ENCODE assay signal across 25 cellular contexts in genomic region chr7:6261699-6262098, GRCh38. TPM values are rescaled to one million over a fixed set of nuclear protein-coding genes. Genes with fewer than 3 reads are reported as not detected.
DNase-seq lines count a peak whose midpoint lies in the region; ATAC-seq and TF ChIP-seq lines count a peak whose summit lies in the region.
"Had no signal": no experiment of that assay in that cellular context is flagged by ENCODE, and none has a peak within 500 bp of the region (broad histone marks: within the 10 kb centered on the region; RNA-seq: fewer than 3 reads in every experiment).

No MANE protein-coding gene starts in this region.

- H4K20me1 ChIP-seq in osteoblast (ENCODE audit: insufficient read depth, low read length) = no peaks in the 10 kb centered on the region

- no peak for ATAC-seq in Right ventricle myocardium inferior
- ATAC-seq: activated CD8-positive, alpha-beta memory T cell treated with anti-CD3 and anti-CD28 coated beads, Interleukin-2, amount 10 ng/mL, durations not matched to agents 7 days and 5 days; activated T-cell treated with anti-CD3 and anti-CD28 coated beads, Interleukin-2, amount 50 U/mL, for 72 hours; esophagus mucosa had no signal

- intact Hi-C loops in Right ventricle myocardium inferior (cut with DNase I) (loop anchor here (2.0 kb wide), 1 partner anchor 35 kb away; no protein-coding TSS in a partner anchor), vagina (cut with DNase I) (no loop called here)

- H3K36me3 ChIP-seq in right atrium auricular region = no peaks in the 10 kb centered on the region
- no peaks in the 10 kb centered on the region for H3K36me3 ChIP-seq in brain microvascular endothelial cell (replicated peaks)
- H3K36me3 ChIP-seq in osteoblast (ENCODE audit: insufficient read depth, low read length) = no peaks in the 10 kb centered on the region
- no peaks in the 10 kb centered on the region for H3K36me3 ChIP-seq in vagina
- H3K36me3 ChIP-seq: ovary had no signal

- H3K4me3 ChIP-seq in right atrium auricular region = no peak overlapping the region
- no peak overlapping the region for H3K4me3 ChIP-seq in brain microvascular endothelial cell (ENCODE audit: low read depth, low read length)
- H3K4me3 ChIP-seq in osteoblast (ENCODE audit: insufficient read depth, low read length) = no peak overlapping the region
- no peak overlapping the region for H3K4me3 ChIP-seq in vagina
- H3K4me3 ChIP-seq: lung, ovary, SJSA1 had no signal

- no peaks in the 10 kb centered on the region for H3K9me3 ChIP-seq in right atrium auricular region
- no peaks in the 10 kb centered on the region for H3K9me3 ChIP-seq in osteoblast (ENCODE audit: low read depth, low read length)
- H3K9me3 ChIP-seq in vagina = no peaks in the 10 kb centered on the region
- H3K9me3 ChIP-seq: ovary, SJSA1 had no signal

- no peak overlapping the region for H2AFZ ChIP-seq in osteoblast (ENCODE audit: low read length)

- H3K4me2 ChIP-seq in osteoblast (ENCODE audit: insufficient read depth, low read length) = peak overlapping the region; percentile 37

- peaks cover 90% of the 10 kb centered on the region for H3K79me2 ChIP-seq in osteoblast (ENCODE audit: insufficient read depth, low read length)

- in situ Hi-C loops in brain microvascular endothelial cell (cut with HindIII; ENCODE audit: low pct_ligation_motif_present, low sequenced_read_pairs) = no loop called here

- DNase-seq in right atrium auricular region (ENCODE audit: low spot score) (no peak), Right ventricle myocardium inferior (ENCODE audit: missing footprints) (no peak), brain microvascular endothelial cell (no peak), osteoblast (ENCODE audit: insufficient read length, low spot score, missing footprints) (no peak), vagina (ENCODE audit: extremely low spot score in 2 of 2) (no peak), islet precursor cell (no peak), NCI-H1105 treated with DMSO at 0.1 percent for 48 hours (lab: John Stamatoyannopoulos, UW) (no peak)
- no peak for DNase-seq in effector CD8-positive, alpha-beta T cell (lab: John Stamatoyannopoulos, UW)
- DNase-seq: activated CD4-positive, alpha-beta T cell treated with anti-CD3 and anti-CD28 coated beads, Interleukin-2, amount 50 U/mL, for 4 hours; activated CD8-positive, alpha-beta memory T cell treated with anti-CD3 and anti-CD28 coated beads, Interleukin-2, amount 10 ng/mL, durations not matched to agents 7 days and 5 days; activated T-cell treated with anti-CD3 and anti-CD28 coated beads, Interleukin-2, amount 50 U/mL, for 72 hours; central memory CD4-positive, alpha-beta T cell; dermis blood vessel endothelial cell; H9; kidney; NCI-H146; NCI-H446; NCI-H82; nephron progenitor cell; ovary; stimulated activated CD4-positive, alpha-beta T cell treated with anti-CD3 and anti-CD28 coated beads, Interleukin-1b, Interleukin-23, amount 100 ng/mL, for 48 hours; stimulated activated naive CD4-positive, alpha-beta T cell treated with Interleukin-2 at 50 U/mL for 16 hours had no signal

- H3K27ac ChIP-seq in right atrium auricular region = peak overlapping the region; percentile 40 to 67
- H3K27ac ChIP-seq in brain microvascular endothelial cell = peak overlapping the region; percentile 58
- peak overlapping the region; percentile 90 for H3K27ac ChIP-seq in osteoblast (ENCODE audit: low read depth, low read length)
- peak overlapping the region; percentile 57 for H3K27ac ChIP-seq in vagina
- H3K27ac ChIP-seq: ovary, SJSA1 had no signal

- TF ChIP-seq POLR2A in vagina (IDR thresholded peaks at IDR 0.05) = no peak

- no peak for TF ChIP-seq CTCF in right atrium auricular region (IDR thresholded peaks at IDR 0.05)
- TF ChIP-seq CTCF in brain microvascular endothelial cell (IDR thresholded peaks at IDR 0.05; ENCODE audit: low read depth, low read length, missing control alignments) = no peak
- no peak for TF ChIP-seq CTCF in osteoblast (IDR thresholded peaks at IDR 0.05; ENCODE audit: extremely low read depth, low read depth, low read length)
- TF ChIP-seq CTCF in vagina (IDR thresholded peaks at IDR 0.05) = no peak

- H3K27me3 ChIP-seq in right atrium auricular region = no peaks in the 10 kb centered on the region
- no peaks in the 10 kb centered on the region for H3K27me3 ChIP-seq in brain microvascular endothelial cell (replicated peaks)
- H3K27me3 ChIP-seq in osteoblast (ENCODE audit: insufficient read depth, low read length) = no peaks in the 10 kb centered on the region
- no peaks in the 10 kb centered on the region for H3K27me3 ChIP-seq in vagina
- H3K27me3 ChIP-seq: ovary, SJSA1 had no signal

- peaks cover 0 to 66% of the 10 kb centered on the region in 2 donors for H3K4me1 ChIP-seq in right atrium auricular region
- peaks cover 54% of the 10 kb centered on the region for H3K4me1 ChIP-seq in osteoblast (ENCODE audit: insufficient read depth, low read length)
- peaks cover 58% of the 10 kb centered on the region for H3K4me1 ChIP-seq in vagina

RNA-seq across cellular contexts. Expression of gene CYTH3, which starts 10.7 kb away (rescaled TPM):
- 10 to 100 TPM; 27.2 to 34.0 TPM for total RNA-seq in right atrium auricular region
- 30.3 TPM for total RNA-seq in Right ventricle myocardium inferior
- total RNA-seq in osteoblast = 89.4 and 94.3 TPM in 2 replicates
- 29.5 TPM for total RNA-seq in vagina
